8 cellular contexts compared by ENCODE assay signal in the genomic region with DNA sequence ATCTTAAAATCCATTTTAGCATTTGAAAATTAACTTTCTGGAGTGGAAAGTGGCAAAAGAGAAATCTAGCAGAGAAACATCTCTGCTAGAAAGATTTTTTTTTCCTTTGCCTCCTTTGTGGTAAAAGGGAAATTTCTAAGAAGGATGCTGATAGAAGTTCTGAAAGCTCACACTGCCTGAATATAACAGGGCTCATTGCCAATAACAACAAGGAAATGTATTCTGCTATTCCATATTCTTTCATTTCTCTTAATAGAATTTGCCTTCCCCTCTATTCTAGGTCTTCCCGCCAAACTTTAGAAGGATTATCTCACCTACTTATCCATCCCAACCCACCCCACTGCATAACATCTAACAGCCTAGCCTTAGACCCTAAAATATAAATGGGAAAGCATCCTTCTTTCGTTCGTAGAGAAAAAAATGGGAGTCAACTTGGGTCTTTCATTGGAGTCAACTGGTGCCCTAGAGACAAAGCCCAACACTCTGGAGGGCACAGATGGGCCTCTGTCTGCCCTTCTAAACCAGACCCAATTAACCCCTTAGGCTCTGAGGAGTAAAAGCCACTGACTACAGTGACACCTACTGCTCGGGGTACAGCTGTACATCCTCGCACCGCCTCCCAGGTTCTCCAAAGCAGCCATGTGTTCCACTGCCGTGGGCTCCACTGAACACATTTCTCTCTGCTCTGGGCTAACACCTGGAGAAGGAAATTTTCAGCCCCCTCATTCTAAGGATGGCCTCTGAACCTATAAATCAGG.
A peak's percentile ranks its signal among the peaks of the same experiment; 100 is the strongest.
DNase-seq lines count a peak whose midpoint lies in the region; TF ChIP-seq lines count a peak whose summit lies in the region.

No MANE protein-coding gene starts in this region.

- peak overlapping the region; percentile 64 for H3K4me3 ChIP-seq in DOHH2 (ENCODE audit: low read length)
- peak overlapping the region; percentile 46 to 59 for H3K4me3 ChIP-seq in SK-N-SH (ENCODE audit: low read depth in 2 of 2, low read length in 1 of 2)
- peak overlapping the region; percentile 49 for H3K4me3 ChIP-seq in fibroblast of mammary gland (ENCODE audit: control insufficient read depth, low read depth, low read length)
- peak overlapping the region in 2 of 4 donors; percentile 49 to 50 for H3K4me3 ChIP-seq in sigmoid colon

- H3K79me2 ChIP-seq in DOHH2 (ENCODE audit: control insufficient read depth, low read length) (peaks cover 20% of the 10 kb centered on the region), SK-N-SH (ENCODE audit: insufficient read depth) (no peaks in the 10 kb centered on the region)

- TF ChIP-seq POLR2A in sigmoid colon (IDR thresholded peaks at IDR 0.05): no peak

- H3K9ac ChIP-seq in SK-N-SH: peak overlapping the region; percentile 59

- no peaks in the 10 kb centered on the region for H3K27me3 ChIP-seq in DOHH2 (ENCODE audit: control insufficient read depth, low read length)
- H3K27me3 ChIP-seq in SK-N-SH (ENCODE audit: insufficient read depth): no peaks in the 10 kb centered on the region
- no peaks in the 10 kb centered on the region for H3K27me3 ChIP-seq in sigmoid colon

- H3K9me2 ChIP-seq in DOHH2 (replicated peaks; ENCODE audit: control insufficient read depth, low read length) (no peaks in the 10 kb centered on the region), SK-N-SH (no peaks in the 10 kb centered on the region)

- no peaks in the 10 kb centered on the region for H3K36me3 ChIP-seq in DOHH2 (ENCODE audit: control insufficient read depth, low read length)
- H3K36me3 ChIP-seq in SK-N-SH (replicated peaks in 1 of 2; ENCODE audit: control insufficient read depth in 1 of 2, insufficient read depth in 2 of 2, low read length in 1 of 2): no peaks in the 10 kb centered on the region
- no peaks in the 10 kb centered on the region for H3K36me3 ChIP-seq in sigmoid colon

- H2AFZ ChIP-seq in SK-N-SH (ENCODE audit: low read depth): peak overlapping the region; percentile 72; the same call in 1 of the 2 replicates

- CTCF ChIA-PET in SK-N-SH (lab: Yijun Ruan, JAX): interaction anchor here (0.7 to 3.3 kb wide), 31 partner anchors 40 to 395 kb away, joined by 3 to 14 read pairs (median 4); no protein-coding TSS in a partner anchor

- H3K27ac ChIP-seq in DOHH2 (ENCODE audit: low read depth, low read length) (peak overlapping the region; percentile 41), SK-N-SH (ENCODE audit: low read depth in 2 of 2, low read length in 1 of 2) (peak overlapping the region; percentile 71 to 100), sigmoid colon (peak overlapping the region in 3 of 4 donors; percentile 71 to 77 (median 73))

- H3K9me3 ChIP-seq in DOHH2 (ENCODE audit: control insufficient read depth, insufficient read depth, low read length) (no peaks in the 10 kb centered on the region), SK-N-SH (no peaks in the 10 kb centered on the region), sigmoid colon (no peaks in the 10 kb centered on the region)

- H3K4me2 ChIP-seq in DOHH2 (ENCODE audit: low read length): peak overlapping the region; percentile 89
- peak overlapping the region; percentile 79 for H3K4me2 ChIP-seq in SK-N-SH

- intact Hi-C loops in sigmoid colon (cut with DNase I): loop anchor here (2.0 to 5.0 kb wide), 2 partner anchors 203 to 313 kb away; no protein-coding TSS in a partner anchor

- 21% methylated on average over 7 of the region's 7 CpGs for WGBS in SK-N-SH (ENCODE audit: low lambda C conversion rate)
- WGBS in sigmoid colon, 2 donors: 78 to 81% methylated on average over 7 of the region's 7 CpGs

- TF ChIP-seq CTCF in DOHH2 (IDR thresholded peaks at IDR 0.05; ENCODE audit: low read depth, low read length, poor library complexity, severe bottlenecking) (peak; percentile 93), SK-N-SH (IDR thresholded peaks at IDR 0.05) (peak; percentile 74), fibroblast of mammary gland (conservative IDR thresholded peaks at IDR 0.05; ENCODE audit: control insufficient read depth, insufficient read depth, low read depth, low read length) (peak; percentile 38), sigmoid colon (IDR thresholded peaks at IDR 0.05) (no peak)

- H3F3A ChIP-seq in DOHH2 (ENCODE audit: control insufficient read depth, insufficient read depth) (no peaks in the 10 kb centered on the region; the same call in 1 of the 2 replicates), SK-N-SH (replicated peaks; ENCODE audit: insufficient read depth) (peaks cover 3% of the 10 kb centered on the region)

- peaks cover 69% of the 10 kb centered on the region for H3K4me1 ChIP-seq in DOHH2 (ENCODE audit: control insufficient read depth, low read length)
- H3K4me1 ChIP-seq in SK-N-SH (ENCODE audit: control insufficient read depth in 1 of 2, insufficient read depth in 2 of 2, low read depth in 1 of 2, low read length in 1 of 2): peaks cover 9 to 46% of the 10 kb centered on the region in 2 experiments; a peak in 3 of 4 replicates
- peaks cover 0 to 24% (median 23%) of the 10 kb centered on the region in 4 donors for H3K4me1 ChIP-seq in sigmoid colon

- TF ChIP-seq EP300 in SK-N-SH (IDR thresholded peaks at IDR 0.05; ENCODE audit: borderline replicate concordance in 1 of 2, low read depth in 1 of 2, low read length in 1 of 2): peak in 1 of 2 experiments; percentile 81; a peak in 2 of 4 replicates
- no peak for TF ChIP-seq EP300 in sigmoid colon (IDR thresholded peaks at IDR 0.05)

- H4K20me1 ChIP-seq in DOHH2 (ENCODE audit: control insufficient read depth, insufficient read depth, low read depth, low read length) (no peaks in the 10 kb centered on the region), SK-N-SH (ENCODE audit: insufficient read depth) (no peaks in the 10 kb centered on the region)

- DNase-seq in Kasumi-1 (lab: John Stamatoyannopoulos, UW): peak; percentile 58 to 62
- peak; percentile 61 for DNase-seq in SK-N-SH
- DNase-seq in fibroblast of mammary gland (ENCODE audit: low read depth): peak; percentile 35
- DNase-seq in sigmoid colon: no peak
- no peak for DNase-seq in AG08396 (ENCODE audit: low spot score)
- DNase-seq in SW 1271 (lab: John Stamatoyannopoulos, UW): no peak
- no peak for DNase-seq in epidermal melanocyte (ENCODE audit: insufficient read length, low spot score)

- POLR2A ChIA-PET in SK-N-SH (lab: Yijun Ruan, JAX): interaction anchor here (1.0 to 2.7 kb wide), 24 partner anchors 44 to 393 kb away, joined by 3 to 27 read pairs (median 6); no protein-coding TSS in a partner anchor

- TF ChIP-seq RAD21 in SK-N-SH (IDR thresholded peaks at IDR 0.05; ENCODE audit: low read length): peak; percentile 90

TF ChIP-seq in SK-N-SH, 30 proteins besides CTCF, POLR2A, EP300 and RAD21:
- TF ChIP-seq, protein P1, sequence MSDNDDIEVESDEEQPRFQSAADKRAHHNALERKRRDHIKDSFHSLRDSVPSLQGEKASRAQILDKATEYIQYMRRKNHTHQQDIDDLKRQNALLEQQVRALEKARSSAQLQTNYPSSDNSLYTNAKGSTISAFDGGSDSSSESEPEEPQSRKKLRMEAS (IDR thresholded peaks at IDR 0.05; ENCODE audit: low read depth): no peak
- peak; percentile 64; the same call in 1 of the 2 replicates for TF ChIP-seq MXI1 (IDR thresholded peaks at IDR 0.05; ENCODE audit: low read depth, low read length)
- no peak for TF ChIP-seq POLR2AphosphoS5 (IDR thresholded peaks at IDR 0.05; ENCODE audit: low read depth, low read length)
- no peak for TF ChIP-seq FOSL2 (IDR thresholded peaks at IDR 0.05; ENCODE audit: borderline replicate concordance, low read depth)
- TF ChIP-seq JUND (IDR thresholded peaks at IDR 0.05): no peak
- TF ChIP-seq MEF2A (IDR thresholded peaks at IDR 0.05; ENCODE audit: borderline replicate concordance, low read depth): no peak
- no peak for TF ChIP-seq ELF1 (IDR thresholded peaks at IDR 0.05)
- TF ChIP-seq FOXJ3 (CRISPR knock-in tag; IDR thresholded peaks at IDR 0.05): no peak
- no peak for TF ChIP-seq TEAD4 (IDR thresholded peaks at IDR 0.05; ENCODE audit: borderline replicate concordance, insufficient read depth)
- TF ChIP-seq RCOR1 (IDR thresholded peaks at IDR 0.05; ENCODE audit: low read length): peak; percentile 40; the same call in 1 of the 2 replicates
- no peak for TF ChIP-seq EZH2phosphoT487 (IDR thresholded peaks at IDR 0.05; ENCODE audit: borderline replicate concordance, low read depth)
- TF ChIP-seq NFIC (IDR thresholded peaks at IDR 0.05; ENCODE audit: borderline replicate concordance): peak; percentile 53
- TF ChIP-seq RXRA (IDR thresholded peaks at IDR 0.05; ENCODE audit: borderline replicate concordance, low read depth): no peak
- TF ChIP-seq SMC3 (IDR thresholded peaks at IDR 0.05; ENCODE audit: low read depth, low read length): peak; percentile 76
- TF ChIP-seq TAF1 (IDR thresholded peaks at IDR 0.05; ENCODE audit: borderline replicate concordance, low read depth, low read length): no peak
- peak; percentile 28; the same call in 1 of the 2 replicates for TF ChIP-seq RFX5 (IDR thresholded peaks at IDR 0.05; ENCODE audit: low read length)
- no peak for TF ChIP-seq SIN3A (IDR thresholded peaks at IDR 0.05; ENCODE audit: borderline replicate concordance, low read depth, low read length)
- TF ChIP-seq YY1 (IDR thresholded peaks at IDR 0.05; ENCODE audit: low read depth): no peak
- TF ChIP-seq FOXM1 (IDR thresholded peaks at IDR 0.05; ENCODE audit: low read depth): no peak
- no peak for TF ChIP-seq CHD2 (IDR thresholded peaks at IDR 0.05; ENCODE audit: low read length, partially characterized antibody)
- TF ChIP-seq GATA2 (CRISPR knock-in tag; IDR thresholded peaks at IDR 0.05): peak; percentile 12; the same call in 1 of the 2 replicates
- no peak for TF ChIP-seq TCF12 (IDR thresholded peaks at IDR 0.05)
TF ChIP-seq in SK-N-SH: peak in this region for 6.

Comparison
In these comparisons a context has a peak if more than half of its experiments do, and no peak if none do; other contexts are left out.
1. CTCF ChIP-seq: peak in DOHH2 (single experiment), SK-N-SH (single experiment) and fibroblast of mammary gland (single experiment); none in sigmoid colon (0 of 4).
2. DNase-seq: peak in Kasumi-1 (2 of 2), SK-N-SH (single experiment) and fibroblast of mammary gland (single experiment); none in sigmoid colon (single experiment), AG08396 (single experiment), SW 1271 (0 of 2) and epidermal melanocyte (single experiment).
3. Peak in every context shown above with its lines, with median percentiles within 50 percentile points of each other: H3K27ac ChIP-seq.